Comparison of ENCODE assay signal across 15 cellular contexts in the genomic region with DNA sequence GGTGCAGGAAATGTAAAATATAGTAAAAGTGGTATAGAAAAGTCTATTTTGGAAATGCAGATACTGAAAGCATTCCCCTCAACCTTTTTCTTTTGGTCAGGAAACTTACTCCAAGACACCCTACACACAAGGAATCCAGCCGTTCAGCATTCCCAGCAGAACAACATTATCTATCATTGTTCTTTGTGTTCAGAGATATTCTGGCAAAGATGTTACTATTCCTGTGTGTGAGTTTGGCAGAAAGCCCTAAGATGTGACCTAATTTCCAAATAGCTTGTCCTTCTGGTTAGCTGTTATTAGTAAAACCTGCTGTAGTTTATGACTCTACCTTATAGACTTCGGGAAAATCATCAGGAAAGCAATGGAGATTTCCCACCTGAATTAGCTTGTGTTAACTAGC.
DNase-seq lines count a peak whose midpoint lies in the region; ATAC-seq and TF ChIP-seq lines count a peak whose summit lies in the region.
"Had no signal": no experiment of that assay in that cellular context is flagged by ENCODE, and none has a peak within 500 bp of the region (broad histone marks: within the 10 kb centered on the region; RNA-seq: fewer than 3 reads in every experiment).

No MANE protein-coding gene starts in this region.

- TF ChIP-seq CTCF in testis (IDR thresholded peaks at IDR 0.05): no peak

- peaks cover 40% of the 10 kb centered on the region for H3K4me1 ChIP-seq in testis

- H3K4me3 Mint-ChIP-seq in activated CD4-positive, alpha-beta T cell treated with anti-CD3 and anti-CD28 coated beads, Interleukin-2, amount 10 ng/mL, durations not matched to agents 24 days and 14 days: peak overlapping the region; percentile 63

- H3K9me3 ChIP-seq in testis: no peaks in the 10 kb centered on the region

- no peaks in the 10 kb centered on the region for H3K9me3 Mint-ChIP-seq in activated CD4-positive, alpha-beta T cell treated with anti-CD3 and anti-CD28 coated beads, Interleukin-2, amount 10 ng/mL, durations not matched to agents 24 days and 14 days
- H3K9me3 Mint-ChIP-seq: activated naive CD8-positive, alpha-beta T cell treated with anti-CD3 and anti-CD28 coated beads, Interleukin-2, amount 10 ng/mL, durations not matched to agents 7 days and 5 days had no signal

- CTCF ChIA-PET in HEK293T (lab: Yijun Ruan, JAX): no interaction called here

- H3K4me3 ChIP-seq in testis: no peak overlapping the region

- WGBS in testis, 2 donors: 28 to 39% methylated on average over 2 of the region's 2 CpGs

- H3K36me3 ChIP-seq in testis (ENCODE audit: low read depth, missing control alignments): no peaks in the 10 kb centered on the region

- peaks cover 33% of the 10 kb centered on the region for H3K4me1 Mint-ChIP-seq in activated CD4-positive, alpha-beta T cell treated with anti-CD3 and anti-CD28 coated beads, Interleukin-2, amount 10 ng/mL, durations not matched to agents 24 days and 14 days

- H3K27me3 Mint-ChIP-seq in activated CD4-positive, alpha-beta T cell treated with anti-CD3 and anti-CD28 coated beads, Interleukin-2, amount 10 ng/mL, durations not matched to agents 24 days and 14 days: no peaks in the 10 kb centered on the region
- H3K27me3 Mint-ChIP-seq: activated naive CD8-positive, alpha-beta T cell treated with anti-CD3 and anti-CD28 coated beads, Interleukin-2, amount 10 ng/mL, durations not matched to agents 7 days and 5 days had no signal

- intact Hi-C loops in activated CD4-positive, alpha-beta T cell treated with anti-CD3 and anti-CD28 coated beads, Interleukin-2, amount 10 ng/mL, durations not matched to agents 24 days and 14 days (cut with micrococcal nuclease): no loop called here
- intact Hi-C loops in testis (cut with DNase I; ENCODE audit: low total_unique reads): no loop called here

- H3K27ac ChIP-seq in testis: peak overlapping the region; percentile 57 to 78

- DNase-seq in activated CD4-positive, alpha-beta T cell treated with anti-CD3 and anti-CD28 coated beads, Interleukin-2, amount 10 ng/mL, durations not matched to agents 24 days and 14 days: no peak
- no peak for DNase-seq in activated CD4-positive, alpha-beta T cell treated with anti-CD3 and anti-CD28 coated beads for 1 hour
- DNase-seq in cerebellar nuclear complex (lab: John Stamatoyannopoulos, UW) (peak; percentile 41 to 81), left lobe of liver (ENCODE audit: low spot score) (no peak), testis (peak; percentile 71), CD1c-positive myeloid dendritic cell (ENCODE audit: extremely low spot score) (no peak), SKM-1 (lab: John Stamatoyannopoulos, UW; ENCODE audit: unreplicated experiment) (no peak), HEK293T (ENCODE audit: extremely low spot score) (no peak)
- DNase-seq: ACHN; activated CD4-positive, alpha-beta T cell treated with anti-CD3 and anti-CD28 coated beads for 4 hours; activated naive CD8-positive, alpha-beta T cell treated with anti-CD3 and anti-CD28 coated beads, Interleukin-2, amount 10 ng/mL, durations not matched to agents 7 days and 5 days; GF-D8; KBM-7; NCI-H2171 treated with DMSO at 0.1 percent for 48 hours; SHP77 had no signal

- H3K27me3 ChIP-seq in testis: no peaks in the 10 kb centered on the region

- no peak for TF ChIP-seq POLR2A in testis (IDR thresholded peaks at IDR 0.05)

- peak overlapping the region; percentile 87 for H3K27ac Mint-ChIP-seq in activated CD4-positive, alpha-beta T cell treated with anti-CD3 and anti-CD28 coated beads, Interleukin-2, amount 10 ng/mL, durations not matched to agents 24 days and 14 days

- H3K36me3 Mint-ChIP-seq in activated CD4-positive, alpha-beta T cell treated with anti-CD3 and anti-CD28 coated beads, Interleukin-2, amount 10 ng/mL, durations not matched to agents 24 days and 14 days (ENCODE audit: low read depth): peaks cover 2% of the 10 kb centered on the region
- H3K36me3 Mint-ChIP-seq: activated naive CD8-positive, alpha-beta T cell treated with anti-CD3 and anti-CD28 coated beads, Interleukin-2, amount 10 ng/mL, durations not matched to agents 7 days and 5 days had no signal

- POLR2A ChIA-PET in HEK293T (lab: Yijun Ruan, JAX): no interaction called here

- ATAC-seq in left lobe of liver: peak; percentile 56

TF ChIP-seq in HEK293T, 16 proteins besides CTCF, POLR2A, EP300 and RAD21:
- TF ChIP-seq L3MBTL2 (conservative IDR thresholded peaks at IDR 0.05) (no peak), FOXM1 (IDR thresholded peaks at IDR 0.05; ENCODE audit: borderline replicate concordance) (no peak), FOXK2 (IDR thresholded peaks at IDR 0.05) (no peak), ELF4 (IDR thresholded peaks at IDR 0.05) (no peak), TARDBP (IDR thresholded peaks at IDR 0.05) (no peak), LEF1 (IDR thresholded peaks at IDR 0.05; ENCODE audit: borderline replicate concordance) (no peak), HDGF (IDR thresholded peaks at IDR 0.05; ENCODE audit: borderline replicate concordance) (no peak), NFRKB (IDR thresholded peaks at IDR 0.05) (no peak), ZNF384 (IDR thresholded peaks at IDR 0.05) (no peak), SUZ12 (IDR thresholded peaks at IDR 0.05) (no peak), ARNT (IDR thresholded peaks at IDR 0.05) (no peak), FOXA1 (IDR thresholded peaks at IDR 0.05) (no peak)
- TF ChIP-seq, protein P1, sequence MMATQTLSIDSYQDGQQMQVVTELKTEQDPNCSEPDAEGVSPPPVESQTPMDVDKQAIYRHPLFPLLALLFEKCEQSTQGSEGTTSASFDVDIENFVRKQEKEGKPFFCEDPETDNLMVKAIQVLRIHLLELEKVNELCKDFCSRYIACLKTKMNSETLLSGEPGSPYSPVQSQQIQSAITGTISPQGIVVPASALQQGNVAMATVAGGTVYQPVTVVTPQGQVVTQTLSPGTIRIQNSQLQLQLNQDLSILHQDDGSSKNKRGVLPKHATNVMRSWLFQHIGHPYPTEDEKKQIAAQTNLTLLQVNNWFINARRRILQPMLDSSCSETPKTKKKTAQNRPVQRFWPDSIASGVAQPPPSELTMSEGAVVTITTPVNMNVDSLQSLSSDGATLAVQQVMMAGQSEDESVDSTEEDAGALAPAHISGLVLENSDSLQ (IDR thresholded peaks at IDR 0.05): no peak

Comparison
In these comparisons a context has a peak if more than half of its experiments do, and no peak if none do; other contexts are left out.
1. DNase-seq: peak in cerebellar nuclear complex (2 of 2) and testis (single experiment); none in activated CD4-positive, alpha-beta T cell treated with anti-CD3 and anti-CD28 coated beads, Interleukin-2, amount 10 ng/mL, durations not matched to agents 24 days and 14 days (single experiment), activated CD4-positive, alpha-beta T cell treated with anti-CD3 and anti-CD28 coated beads for 1 hour (single experiment), left lobe of liver (single experiment), CD1c-positive myeloid dendritic cell (single experiment), SKM-1 (single experiment) and HEK293T (single experiment).